In the genomic region with DNA sequence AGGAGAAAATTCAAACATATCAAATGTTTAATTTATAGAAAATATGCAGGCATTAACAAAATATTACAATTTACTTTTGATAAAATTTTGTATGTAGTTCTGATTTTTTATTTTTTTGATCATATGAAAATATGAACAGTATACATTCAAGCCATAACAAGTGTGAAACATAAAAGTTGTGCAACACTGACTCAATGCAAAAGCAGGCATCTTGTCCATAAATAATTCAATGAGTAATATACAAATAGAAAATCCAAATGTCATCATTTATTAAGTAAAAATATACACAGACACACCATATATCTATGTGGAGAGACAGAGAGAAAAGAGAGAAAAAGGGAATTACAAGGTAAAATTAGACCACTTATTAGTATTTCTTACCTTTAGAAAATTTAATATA, we compare ENCODE assay signal across 18 cellular contexts.
DNase-seq lines count a peak whose midpoint lies in the region; ATAC-seq and TF ChIP-seq lines count a peak whose summit lies in the region.
"Had no signal": no experiment of that assay in that cellular context is flagged by ENCODE, and none has a peak within 500 bp of the region (broad histone marks: within the 10 kb centered on the region; RNA-seq: fewer than 3 reads in every experiment).

No MANE protein-coding gene starts in this region.

- H3K9me3 ChIP-seq in breast epithelium: no peaks in the 10 kb centered on the region
- H3K9me3 ChIP-seq: BLaER1 had no signal

- H3K27me3 ChIP-seq in breast epithelium: no peaks in the 10 kb centered on the region
- H3K27me3 ChIP-seq: BLaER1 had no signal

- peak; percentile 27 for DNase-seq in MCF 10A (ENCODE audit: unreplicated experiment)
- DNase-seq in breast epithelium (ENCODE audit: low spot score in 2 of 2): no peak
- peak; percentile 8 for DNase-seq in RWPE1 (ENCODE audit: low spot score)
- DNase-seq in epithelial cell of esophagus (ENCODE audit: low read depth): peak; percentile 85
- DNase-seq in iris pigment epithelial cell (ENCODE audit: low read depth): peak; percentile 30
- DNase-seq in NCI-H510A treated with DMSO at 0.1 percent for 48 hours (lab: John Stamatoyannopoulos, UW): no peak
- DNase-seq in NCI-H128 (lab: John Stamatoyannopoulos, UW; ENCODE audit: unreplicated experiment): no peak
- DNase-seq: Calu3; CD8-positive, alpha-beta T cell; DND-41; EL; GDM1; GOT3; H7 had no signal

- H3K36me3 ChIP-seq in breast epithelium: no peaks in the 10 kb centered on the region
- H3K36me3 ChIP-seq: BLaER1 had no signal

- H3K4me3 ChIP-seq in breast epithelium (no peak overlapping the region), epithelial cell of esophagus (ENCODE audit: low read length) (no peak overlapping the region)
- H3K4me3 ChIP-seq: BLaER1 had no signal

- H3K4me1 ChIP-seq in breast epithelium: no peaks in the 10 kb centered on the region
- H3K4me1 ChIP-seq: BLaER1 had no signal

- H3K9me3 Mint-ChIP-seq in MCF 10A (ENCODE audit: unreplicated experiment): no peaks in the 10 kb centered on the region
- H3K9me3 Mint-ChIP-seq: CD8-positive, alpha-beta T cell had no signal

- TF ChIP-seq POLR2A in breast epithelium (IDR thresholded peaks at IDR 0.05): no peak

- CTCF ChIA-PET in MCF 10A (lab: Yijun Ruan, JAX): no interaction called here
- CTCF ChIA-PET in RWPE1 (lab: Yijun Ruan, JAX): no interaction called here

- H3K4me1 Mint-ChIP-seq in MCF 10A (ENCODE audit: insufficient read depth, unreplicated experiment): peaks cover 12% of the 10 kb centered on the region

- intact Hi-C loops in MCF 10A (cut with micrococcal nuclease) (no loop called here), breast epithelium (cut with DNase I; ENCODE audit: low total_unique reads) (no loop called here)

- H3K27ac Mint-ChIP-seq in MCF 10A (ENCODE audit: low read depth, unreplicated experiment): peak overlapping the region; percentile 67
- H3K27ac Mint-ChIP-seq: CD8-positive, alpha-beta T cell had no signal

- H3K4me3 Mint-ChIP-seq in MCF 10A (ENCODE audit: unreplicated experiment): no peak overlapping the region
- H3K4me3 Mint-ChIP-seq: CD8-positive, alpha-beta T cell had no signal

- BruUV-seq in MCF 10A (replicated peaks; lab: Mats Ljungman, UMichigan): no TSS peak

- POLR2A ChIA-PET in MCF 10A (lab: Yijun Ruan, JAX): no interaction called here
- POLR2A ChIA-PET in RWPE1 (lab: Yijun Ruan, JAX; ENCODE audit: low non-redundant PET): no interaction called here

- TF ChIP-seq CTCF in MCF 10A (IDR thresholded peaks at IDR 0.05; ENCODE audit: unreplicated experiment) (no peak), breast epithelium (IDR thresholded peaks at IDR 0.05) (no peak), RWPE1 (conservative IDR thresholded peaks at IDR 0.05; ENCODE audit: low read depth) (no peak), epithelial cell of esophagus (IDR thresholded peaks at IDR 0.05; ENCODE audit: insufficient read depth, low read depth, low read length, missing control alignments) (no peak)

- H3K27ac ChIP-seq in breast epithelium (no peak overlapping the region), RWPE1 (no peak overlapping the region)
- H3K27ac ChIP-seq: 22Rv1, BLaER1 had no signal

- H3K36me3 Mint-ChIP-seq in MCF 10A (ENCODE audit: insufficient read depth, unreplicated experiment): no peaks in the 10 kb centered on the region
- H3K36me3 Mint-ChIP-seq: CD8-positive, alpha-beta T cell had no signal

- H3K27me3 Mint-ChIP-seq in MCF 10A (ENCODE audit: insufficient read depth, unreplicated experiment): no peaks in the 10 kb centered on the region

- ATAC-seq in esophagus mucosa: no peak
- ATAC-seq: CD8-positive, alpha-beta T cell; HepG2 had no signal

Comparison
In these comparisons a context has a peak if more than half of its experiments do, and no peak if none do; other contexts are left out.
1. DNase-seq: peak in MCF 10A (single experiment), RWPE1 (single experiment), epithelial cell of esophagus (single experiment) and iris pigment epithelial cell (single experiment); none in breast epithelium (0 of 2), NCI-H510A treated with DMSO at 0.1 percent for 48 hours (single experiment) and NCI-H128 (single experiment).